1 cellular context compared by ENCODE assay signal in the genomic region with DNA sequence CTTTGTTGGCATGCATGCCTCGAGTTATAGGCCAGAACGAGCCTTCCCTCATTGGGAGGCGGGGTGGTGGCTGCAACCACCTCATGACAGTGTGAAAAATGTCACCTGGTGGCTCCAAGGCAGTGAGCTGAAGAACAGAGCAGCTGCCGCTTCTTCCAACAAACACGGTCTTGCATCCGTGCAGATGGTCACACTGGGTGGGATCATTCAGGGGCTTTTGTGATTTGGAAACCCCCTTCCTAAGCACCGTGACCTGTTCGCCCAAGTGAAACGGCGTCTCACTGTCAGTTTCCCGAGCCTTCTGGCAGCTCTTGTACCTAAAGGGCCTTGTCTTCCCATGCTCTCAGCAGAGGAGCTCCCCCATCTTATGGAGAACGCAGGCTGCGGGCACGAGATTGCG.
TF ChIP-seq lines count a peak whose summit lies in the region.

No MANE protein-coding gene starts in this region.

TF ChIP-seq in H1, 55 proteins besides CTCF, POLR2A, EP300 and RAD21 (continued from another document):
- TF ChIP-seq, protein P1, sequence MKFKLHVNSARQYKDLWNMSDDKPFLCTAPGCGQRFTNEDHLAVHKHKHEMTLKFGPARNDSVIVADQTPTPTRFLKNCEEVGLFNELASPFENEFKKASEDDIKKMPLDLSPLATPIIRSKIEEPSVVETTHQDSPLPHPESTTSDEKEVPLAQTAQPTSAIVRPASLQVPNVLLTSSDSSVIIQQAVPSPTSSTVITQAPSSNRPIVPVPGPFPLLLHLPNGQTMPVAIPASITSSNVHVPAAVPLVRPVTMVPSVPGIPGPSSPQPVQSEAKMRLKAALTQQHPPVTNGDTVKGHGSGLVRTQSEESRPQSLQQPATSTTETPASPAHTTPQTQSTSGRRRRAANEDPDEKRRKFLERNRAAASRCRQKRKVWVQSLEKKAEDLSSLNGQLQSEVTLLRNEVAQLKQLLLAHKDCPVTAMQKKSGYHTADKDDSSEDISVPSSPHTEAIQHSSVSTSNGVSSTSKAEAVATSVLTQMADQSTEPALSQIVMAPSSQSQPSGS (IDR thresholded peaks at IDR 0.05; ENCODE audit: low read length) = no peak
- TF ChIP-seq TCF12 (IDR thresholded peaks at IDR 0.05; ENCODE audit: low read depth, low read length) = no peak
- TF ChIP-seq KDM5A (IDR thresholded peaks at IDR 0.05; ENCODE audit: low read length) = no peak
- TF ChIP-seq MAFK (IDR thresholded peaks at IDR 0.05; ENCODE audit: low read depth, low read length) = no peak
- no peak for TF ChIP-seq CREB1 (IDR thresholded peaks at IDR 0.05)
TF ChIP-seq in H1: peak in this region for 0.
